In the genomic region with DNA sequence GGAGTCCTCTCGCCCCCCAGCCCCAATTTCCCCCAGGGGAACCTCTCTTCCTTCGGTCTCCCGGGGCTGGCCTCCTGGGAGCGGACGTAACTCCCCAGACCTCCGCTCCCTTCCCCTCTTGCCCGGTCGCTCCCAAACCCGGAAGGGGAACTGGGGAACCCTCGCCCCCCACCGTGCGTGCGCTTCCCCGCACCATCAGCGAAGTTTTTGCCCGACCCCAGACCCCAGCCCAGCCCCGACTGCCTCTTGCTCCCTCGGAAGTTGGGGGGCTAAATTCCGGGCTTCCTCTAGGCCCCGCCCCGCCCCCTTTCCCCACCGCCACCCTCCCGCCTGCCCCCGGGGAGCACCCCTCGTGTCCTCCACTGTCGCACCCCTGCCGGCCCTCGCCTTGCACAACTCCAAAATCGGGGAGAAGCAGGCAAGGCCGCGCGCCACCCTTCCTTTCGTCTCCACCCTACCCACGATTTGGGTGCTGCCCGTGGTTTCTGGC, we compare ENCODE assay signal across 9 cellular contexts. TPM values are rescaled to one million over a fixed set of nuclear protein-coding genes. Genes with fewer than 3 reads are reported as not detected.
DNase-seq lines count a peak whose midpoint lies in the region; ATAC-seq and TF ChIP-seq lines count a peak whose summit lies in the region.
"Had no signal": no experiment of that assay in that cellular context is flagged by ENCODE, and none has a peak within 500 bp of the region (broad histone marks: within the 10 kb centered on the region; RNA-seq: fewer than 3 reads in every experiment).

No MANE protein-coding gene starts in this region.

- H3K36me3 Mint-ChIP-seq in activated naive CD8-positive, alpha-beta T cell treated with anti-CD3 and anti-CD28 coated beads, Interleukin-2, amount 10 ng/mL, durations not matched to agents 7 days and 5 days: peaks cover 16% of the 10 kb centered on the region

- H3K4me3 ChIP-seq in left ventricle myocardium inferior (peak overlapping the region; percentile 99), sigmoid colon (peak overlapping the region; percentile 91 to 99 (median 92))

- intact Hi-C loops in left ventricle myocardium inferior (cut with micrococcal nuclease) (no loop called here), sigmoid colon (cut with DNase I) (loop anchor here (2.0 to 5.0 kb wide), 5 partner anchors 17 to 192 kb away; partner anchors contain the start of gene NYAP1)

- peak overlapping the region; percentile 95 for H3K27ac Mint-ChIP-seq in activated naive CD8-positive, alpha-beta T cell treated with anti-CD3 and anti-CD28 coated beads, Interleukin-2, amount 10 ng/mL, durations not matched to agents 7 days and 5 days

- peaks cover 16% of the 10 kb centered on the region for H3K4me1 Mint-ChIP-seq in activated naive CD8-positive, alpha-beta T cell treated with anti-CD3 and anti-CD28 coated beads, Interleukin-2, amount 10 ng/mL, durations not matched to agents 7 days and 5 days

- POLR2A ChIA-PET in activated naive CD8-positive, alpha-beta T cell treated with anti-CD3 and anti-CD28 coated beads, Interleukin-2, amount 10 ng/mL, durations not matched to agents 7 days and 5 days (lab: Charles Lee): interaction anchor here (1.5 to 5.2 kb wide), 4 partner anchors 32 to 89 kb away, joined by 7 to 41 read pairs (median 10); partner anchors contain the start of genes FBXO24, LRCH4 and POP7

- H3K9me3 Mint-ChIP-seq in activated naive CD8-positive, alpha-beta T cell treated with anti-CD3 and anti-CD28 coated beads, Interleukin-2, amount 10 ng/mL, durations not matched to agents 7 days and 5 days: no peaks in the 10 kb centered on the region

- TF ChIP-seq EP300 in sigmoid colon (IDR thresholded peaks at IDR 0.05): no peak

- DNase-seq in ACHN (peak; percentile 21), NOMO-1 treated with DMSO at 0.1 percent for 48 hours (lab: John Stamatoyannopoulos, UW; ENCODE audit: unreplicated experiment) (peak; percentile 60), left ventricle myocardium inferior (peak; percentile 52), sigmoid colon (peak; percentile 86), NCI-H128 (lab: John Stamatoyannopoulos, UW; ENCODE audit: unreplicated experiment) (no peak), NCI-H1930 (lab: John Stamatoyannopoulos, UW) (no peak)
- DNase-seq in activated naive CD8-positive, alpha-beta T cell treated with anti-CD3 and anti-CD28 coated beads, Interleukin-2, amount 10 ng/mL, durations not matched to agents 7 days and 5 days: no peak

- H3K27ac ChIP-seq in left ventricle myocardium inferior (replicated peaks) (peak overlapping the region; percentile 99), sigmoid colon (peak overlapping the region; percentile 97 to 99 (median 98))

- H3K4me3 Mint-ChIP-seq in activated naive CD8-positive, alpha-beta T cell treated with anti-CD3 and anti-CD28 coated beads, Interleukin-2, amount 10 ng/mL, durations not matched to agents 7 days and 5 days: peak overlapping the region; percentile 98

- in situ Hi-C loops in ACHN (cut with HindIII; ENCODE audit: low pct_ligation_motif_present, low pct_unique_long_range_greater_than_20kb, low sequenced_read_pairs): no loop called here

- H3K4me1 ChIP-seq in left ventricle myocardium inferior: peaks cover 54% of the 10 kb centered on the region
- H3K4me1 ChIP-seq in sigmoid colon: peaks cover 0 to 31% (median 14%) of the 10 kb centered on the region in 4 donors

- peak; percentile 4 for ATAC-seq in GM19397 (IDR thresholded peaks at IDR 0.05; ENCODE audit: unreplicated experiment)
- ATAC-seq in activated naive CD8-positive, alpha-beta T cell treated with anti-CD3 and anti-CD28 coated beads, Interleukin-2, amount 10 ng/mL, durations not matched to agents 7 days and 5 days (ENCODE audit: low read depth): no peak

- TF ChIP-seq CTCF in left ventricle myocardium inferior (IDR thresholded peaks at IDR 0.05; ENCODE audit: borderline replicate concordance) (no peak), sigmoid colon (IDR thresholded peaks at IDR 0.05) (no peak)

- H3K36me3 ChIP-seq in left ventricle myocardium inferior: peaks cover 27% of the 10 kb centered on the region
- H3K36me3 ChIP-seq in sigmoid colon: peaks cover 17 to 28% (median 24%) of the 10 kb centered on the region in 4 donors

- WGBS in sigmoid colon, 2 donors: 0 to 1% methylated on average over 35 of the region's 35 CpGs

- no peak for TF ChIP-seq POLR2A in sigmoid colon (IDR thresholded peaks at IDR 0.05)

- H3K9me3 ChIP-seq in left ventricle myocardium inferior (replicated peaks) (no peaks in the 10 kb centered on the region), sigmoid colon (no peaks in the 10 kb centered on the region)

- H3K27me3 Mint-ChIP-seq in activated naive CD8-positive, alpha-beta T cell treated with anti-CD3 and anti-CD28 coated beads, Interleukin-2, amount 10 ng/mL, durations not matched to agents 7 days and 5 days: peaks cover 7% of the 10 kb centered on the region

- no peaks in the 10 kb centered on the region for H3K27me3 ChIP-seq in left ventricle myocardium inferior (ENCODE audit: low read depth)
- no peaks in the 10 kb centered on the region for H3K27me3 ChIP-seq in sigmoid colon

RNA-seq across cellular contexts. Expression of gene GNB2, which starts 0.4 kb away (rescaled TPM):
- 100 to 1,000 TPM; 203 to 216 TPM for total RNA-seq in activated naive CD8-positive, alpha-beta T cell treated with anti-CD3 and anti-CD28 coated beads, Interleukin-2, amount 10 ng/mL, durations not matched to agents 7 days and 5 days
- 98.3 TPM for total RNA-seq in left ventricle myocardium inferior
- total RNA-seq in sigmoid colon: 100 to 1,000 TPM; 133 to 199 (median 163) TPM
- polyA plus RNA-seq in sigmoid colon: 100 to 1,000 TPM; 230 to 286 (median 236) TPM

RNA-seq across cellular contexts. Expression of gene ACTL6B, which starts 17.7 kb away (rescaled TPM):
- not detected for total RNA-seq in activated naive CD8-positive, alpha-beta T cell treated with anti-CD3 and anti-CD28 coated beads, Interleukin-2, amount 10 ng/mL, durations not matched to agents 7 days and 5 days
- total RNA-seq in left ventricle myocardium inferior (not detected), sigmoid colon (under 1 TPM in 2 of 4 donors, not detected in 2; 0.68 to 0.71 TPM)
- under 1 TPM in 1 of 3 donors, not detected in 2; 0.58 TPM for polyA plus RNA-seq in sigmoid colon
- total RNA-seq: lung microvascular endothelial cell had no signal

RNA-seq across cellular contexts. Expression of gene GIGYF1, which starts 20.1 kb away (rescaled TPM):
- total RNA-seq in activated naive CD8-positive, alpha-beta T cell treated with anti-CD3 and anti-CD28 coated beads, Interleukin-2, amount 10 ng/mL, durations not matched to agents 7 days and 5 days: 10 to 100 TPM; 71.5 to 75.2 TPM
- total RNA-seq in left ventricle myocardium inferior (24.5 TPM), sigmoid colon (10 to 100 TPM; 24.8 to 47.1 (median 26.6) TPM)
- 10 to 100 TPM in 1 of 3 donors, 1 to 10 TPM in 2; 3.5 to 27.9 (median 4.8) TPM for polyA plus RNA-seq in sigmoid colon

RNA-seq across cellular contexts. Expression of gene POP7, which starts 31.9 kb away (rescaled TPM):
- total RNA-seq in activated naive CD8-positive, alpha-beta T cell treated with anti-CD3 and anti-CD28 coated beads, Interleukin-2, amount 10 ng/mL, durations not matched to agents 7 days and 5 days: 10 to 100 TPM; 29.6 to 32.8 TPM
- 30.6 TPM for total RNA-seq in left ventricle myocardium inferior
- total RNA-seq in sigmoid colon: 10 to 100 TPM; 20.5 to 39.5 (median 31.7) TPM
- polyA plus RNA-seq in sigmoid colon: 10 to 100 TPM; 43.5 to 46.2 (median 44.4) TPM

RNA-seq across cellular contexts. Expression of gene TFR2, which starts 32.6 kb away (rescaled TPM):
- 10 to 100 TPM in 1 of 2 experiments, 1 to 10 TPM in 1; 9.1 to 11.0 TPM for total RNA-seq in activated naive CD8-positive, alpha-beta T cell treated with anti-CD3 and anti-CD28 coated beads, Interleukin-2, amount 10 ng/mL, durations not matched to agents 7 days and 5 days
- total RNA-seq in left ventricle myocardium inferior (0.25 TPM), sigmoid colon (under 1 TPM in 1 of 4 donors, not detected in 3; 0.71 TPM)
- 1 to 10 TPM in 1 of 3 donors, not detected in 2; 2.2 TPM for polyA plus RNA-seq in sigmoid colon

Comparison
In these comparisons a context has a peak if more than half of its experiments do, and no peak if none do; other contexts are left out.
1. DNase-seq: peak in ACHN (single experiment), NOMO-1 treated with DMSO at 0.1 percent for 48 hours (single experiment), left ventricle myocardium inferior (single experiment) and sigmoid colon (single experiment); none in activated naive CD8-positive, alpha-beta T cell treated with anti-CD3 and anti-CD28 coated beads, Interleukin-2, amount 10 ng/mL, durations not matched to agents 7 days and 5 days (single experiment), NCI-H128 (single experiment) and NCI-H1930 (0 of 2).